8 cellular contexts compared by ENCODE assay signal in the genomic region with DNA sequence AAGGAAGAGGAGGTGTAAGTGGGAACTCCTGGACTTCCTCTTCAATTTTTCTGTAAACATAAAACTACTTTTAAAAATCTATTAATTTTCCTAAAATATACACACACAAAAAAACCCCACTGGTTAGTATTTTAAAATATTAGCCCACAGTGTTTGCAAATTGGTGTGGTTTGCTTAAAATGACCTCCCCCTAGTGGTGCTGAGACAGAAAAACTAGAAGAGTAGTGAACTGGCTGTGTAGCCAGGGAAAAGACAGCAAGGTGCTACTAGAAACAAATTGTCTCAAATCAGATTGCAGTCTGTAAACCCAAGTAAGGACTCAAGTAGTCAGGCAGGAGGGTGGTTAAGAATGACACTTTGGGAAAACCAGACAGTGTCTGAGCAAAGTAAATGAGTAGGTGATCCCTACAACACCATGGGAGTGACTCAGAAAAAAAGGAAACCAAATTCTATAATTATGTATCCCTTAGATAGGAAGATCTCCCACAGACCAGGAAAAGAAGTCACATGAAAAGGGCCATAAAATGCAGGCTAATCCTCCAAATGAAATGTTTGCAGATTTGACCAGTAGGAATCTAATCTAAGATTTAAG. TPM values are rescaled to one million over a fixed set of nuclear protein-coding genes. Genes with fewer than 3 reads are reported as not detected.
DNase-seq lines count a peak whose midpoint lies in the region; ATAC-seq and TF ChIP-seq lines count a peak whose summit lies in the region.
"Had no signal": no experiment of that assay in that cellular context is flagged by ENCODE, and none has a peak within 500 bp of the region (broad histone marks: within the 10 kb centered on the region; RNA-seq: fewer than 3 reads in every experiment).

No MANE protein-coding gene starts in this region.

- DNase-seq in GM13977 (ENCODE audit: low spot score) (no peak), SW480 (ENCODE audit: low spot score) (peak; percentile 24), medulla oblongata (ENCODE audit: extremely low spot score) (peak; percentile 11), caudate nucleus (lab: John Stamatoyannopoulos, UW) (no peak), islet precursor cell (no peak)
- DNase-seq in activated T-cell treated with anti-CD3 and anti-CD28 coated beads, Interleukin-2, amount 50 U/mL, for 4 hours: no peak
- DNase-seq: activated B cell treated with CpG ODN at 0.5 μM for 24 hours had no signal

- H3K9me3 Mint-ChIP-seq in activated T-cell treated with anti-CD3 and anti-CD28 coated beads, Interleukin-2, amount 50 U/mL, for 4 hours: no peaks in the 10 kb centered on the region
- H3K9me3 Mint-ChIP-seq: activated B cell treated with CpG ODN at 0.5 μM for 24 hours had no signal

- peak; percentile 74 for ATAC-seq in HG02885 (IDR thresholded peaks at IDR 0.05; ENCODE audit: poor library complexity, unreplicated experiment)
- ATAC-seq in activated T-cell treated with anti-CD3 and anti-CD28 coated beads, Interleukin-2, amount 50 U/mL, for 4 hours: no peak

- no peak overlapping the region for H3K27ac ChIP-seq in caudate nucleus (ENCODE audit: low read depth, low read length)

- TF ChIP-seq CTCF in GM13977 (IDR thresholded peaks at IDR 0.05; ENCODE audit: extremely low read depth, insufficient read depth, missing control alignments): peak; percentile 50

- no peaks in the 10 kb centered on the region for H3K4me1 Mint-ChIP-seq in activated T-cell treated with anti-CD3 and anti-CD28 coated beads, Interleukin-2, amount 50 U/mL, for 4 hours (ENCODE audit: low read depth)
- H3K4me1 Mint-ChIP-seq: activated B cell treated with CpG ODN at 0.5 μM for 24 hours had no signal

- H3K4me3 Mint-ChIP-seq in activated T-cell treated with anti-CD3 and anti-CD28 coated beads, Interleukin-2, amount 50 U/mL, for 4 hours: no peak overlapping the region
- H3K4me3 Mint-ChIP-seq: activated B cell treated with CpG ODN at 0.5 μM for 24 hours had no signal

- H3K27me3 Mint-ChIP-seq in activated T-cell treated with anti-CD3 and anti-CD28 coated beads, Interleukin-2, amount 50 U/mL, for 4 hours (ENCODE audit: low read depth): peaks cover 13% of the 10 kb centered on the region

- in situ Hi-C loops in GM13977 (cut with MboI; ENCODE audit: low pct_unique_long_range_greater_than_20kb, low sequenced_read_pairs, unreplicated experiment): no loop called here

- H3K36me3 Mint-ChIP-seq in activated T-cell treated with anti-CD3 and anti-CD28 coated beads, Interleukin-2, amount 50 U/mL, for 4 hours (ENCODE audit: insufficient read depth): no peaks in the 10 kb centered on the region

RNA-seq across cellular contexts. Expression of a gene that starts 26.0 kb away (rescaled TPM):
- not detected for total RNA-seq in activated T-cell treated with anti-CD3 and anti-CD28 coated beads, Interleukin-2, amount 50 U/mL, for 4 hours
- total RNA-seq: activated B cell treated with CpG ODN at 0.5 μM for 24 hours had no signal

RNA-seq across cellular contexts. Expression of a gene that starts 47.7 kb away (rescaled TPM):
- total RNA-seq in activated T-cell treated with anti-CD3 and anti-CD28 coated beads, Interleukin-2, amount 50 U/mL, for 4 hours: not detected
- total RNA-seq: activated B cell treated with CpG ODN at 0.5 μM for 24 hours had no signal

Comparison
In these comparisons a context has a peak if more than half of its experiments do, and no peak if none do; other contexts are left out.
1. DNase-seq: peak in SW480 (single experiment) and medulla oblongata (single experiment); none in GM13977 (single experiment), caudate nucleus (0 of 61), islet precursor cell (single experiment) and activated T-cell treated with anti-CD3 and anti-CD28 coated beads, Interleukin-2, amount 50 U/mL, for 4 hours (single experiment).